Comparison of ENCODE assay signal across 9 cellular contexts in genomic region chr3:64187065-64187959, GRCh38. TPM values are rescaled to one million over a fixed set of nuclear protein-coding genes. Genes with fewer than 3 reads are reported as not detected.
DNase-seq lines count a peak whose midpoint lies in the region; ATAC-seq, FAIRE-seq and TF ChIP-seq lines count a peak whose summit lies in the region.
"Had no signal": no experiment of that assay in that cellular context is flagged by ENCODE, and none has a peak within 500 bp of the region (broad histone marks: within the 10 kb centered on the region; RNA-seq: fewer than 3 reads in every experiment).

No MANE protein-coding gene starts in this region.

- in situ Hi-C loops in HepG2 (cut with HindIII; ENCODE audit: extremely low pct_ligation_motif_present, low pct_unique_long_range_greater_than_20kb), result no loop called here

- ATAC-seq in HepG2 (peak; percentile 50; the same call in 1 of the 3 replicates), GM18519 (IDR thresholded peaks at IDR 0.05; ENCODE audit: low FRiP score, unreplicated experiment) (no peak)

- DNase-seq in NCI-H345 (lab: John Stamatoyannopoulos, UW) (peak; percentile 5), NCI-H345 treated with DMSO at 0.1 percent for 48 hours (lab: John Stamatoyannopoulos, UW; ENCODE audit: unreplicated experiment) (no peak), cardiac fibroblast (ENCODE audit: low read depth in 2 of 2) (peak; percentile 97 to 99), HepG2 (ENCODE audit: low spot score) (peak; percentile 64), tibial artery (peak in 1 of 2 donors; percentile 77), NCI-H524 (lab: John Stamatoyannopoulos, UW) (no peak), middle frontal gyrus (ENCODE audit: extremely low spot score, low spot score) (no peak)

- no peaks in the 10 kb centered on the region for H4K20me1 ChIP-seq in HepG2 (ENCODE audit: insufficient read depth, low read length)

- no peak for TF ChIP-seq RAD21 in HepG2 (CRISPR knock-in tag; IDR thresholded peaks at IDR 0.05)

- H3K79me2 ChIP-seq in HepG2 (ENCODE audit: insufficient read depth, low read length), result no peaks in the 10 kb centered on the region

- TF ChIP-seq CTCF in cardiac fibroblast (IDR thresholded peaks at IDR 0.05; ENCODE audit: low read depth, low read length), result peak; percentile 5
- no peak for TF ChIP-seq CTCF in HepG2 (CRISPR knock-in tag; IDR thresholded peaks at IDR 0.05)
- no peak for TF ChIP-seq CTCF in tibial artery (IDR thresholded peaks at IDR 0.05)

- TF ChIP-seq EP300 in HepG2 (IDR thresholded peaks at IDR 0.05; ENCODE audit: low read depth in 2 of 2, low read length in 2 of 2), result no peak
- no peak for TF ChIP-seq EP300 in HepG2 (CRISPR knock-in tag; IDR thresholded peaks at IDR 0.05; ENCODE audit: borderline replicate concordance)

- CTCF ChIA-PET in HepG2 (lab: Yijun Ruan, JAX; ENCODE audit: low intra/inter-chr PET ratio, low total read pairs), result no interaction called here

- intact Hi-C loops in HepG2 (cut with micrococcal nuclease; ENCODE audit: unreplicated experiment), result no loop called here
- intact Hi-C loops in tibial artery (cut with DNase I; ENCODE audit: low total_unique reads), result loop anchor here (5.0 kb wide), 1 partner anchor 40 kb away; the partner anchor contains the start of gene PRICKLE2

- peaks cover 10% of the 10 kb centered on the region for H3K4me1 ChIP-seq in HepG2 (ENCODE audit: insufficient read depth, low read length)
- peaks cover 5 to 72% (median 53%) of the 10 kb centered on the region in 4 donors for H3K4me1 ChIP-seq in tibial artery

- FAIRE-seq in HepG2 (lab: Jason Lieb, UNC), result no peak

- H3K27ac ChIP-seq in HepG2 (ENCODE audit: extremely low read length, insufficient read depth, low read length), result no peak overlapping the region
- peak overlapping the region; percentile 65 to 70 for H3K27ac ChIP-seq in tibial artery
- H3K27ac ChIP-seq: VCaP had no signal

- no peaks in the 10 kb centered on the region for H3K36me3 ChIP-seq in HepG2 (replicated peaks in 1 of 2; ENCODE audit: control insufficient read depth in 1 of 2, insufficient read depth in 2 of 2, low read length in 2 of 2)
- no peaks in the 10 kb centered on the region for H3K36me3 ChIP-seq in tibial artery

- H3K9ac ChIP-seq in HepG2 (ENCODE audit: insufficient read depth, low read depth, low read length), result no peak overlapping the region

- WGBS in HepG2 (ENCODE audit: low lambda C conversion rate), result 8% methylated on average over 9 of the region's 9 CpGs

- H3K9me3 ChIP-seq in HepG2 (ENCODE audit: low read length), result no peaks in the 10 kb centered on the region
- no peaks in the 10 kb centered on the region for H3K9me3 ChIP-seq in tibial artery

- no peak overlapping the region for H2AFZ ChIP-seq in HepG2 (ENCODE audit: low read length)

- no TSS peak for BruUV-seq in HepG2 (replicated peaks; lab: Mats Ljungman, UMichigan)

- no peak for TF ChIP-seq POLR2A in HepG2 (IDR thresholded peaks at IDR 0.05; ENCODE audit: insufficient read depth in 1 of 2, low read depth in 2 of 2, low read length in 2 of 2)

- no peaks in the 10 kb centered on the region for H3K27me3 ChIP-seq in HepG2 (ENCODE audit: control insufficient read depth in 1 of 2, insufficient read depth in 2 of 2, low read length in 2 of 2)
- H3K27me3 ChIP-seq in tibial artery, result no peaks in the 10 kb centered on the region

- peak overlapping the region; percentile 24; the same call in 1 of the 2 replicates for H3K4me2 ChIP-seq in HepG2 (ENCODE audit: low read depth, low read length)

- H3K4me3 ChIP-seq in cardiac fibroblast (replicated peaks in 1 of 2; ENCODE audit: low read depth in 2 of 2, low read length in 2 of 2) (peak overlapping the region in 1 of 2 donors; percentile 11), HepG2 (replicated peaks in 1 of 3; ENCODE audit: insufficient read depth in 1 of 3, low read depth in 2 of 3, low read length in 3 of 3) (no peak overlapping the region), tibial artery (no peak overlapping the region)

- POLR2A ChIA-PET in HepG2 (lab: Yijun Ruan, JAX), result no interaction called here

TF ChIP-seq in HepG2, 621 proteins besides CTCF, POLR2A, EP300 and RAD21 (continues in another document):
- TF ChIP-seq TBP (CRISPR knock-in tag; IDR thresholded peaks at IDR 0.05), result no peak
- TF ChIP-seq ATF2 (CRISPR knock-in tag; IDR thresholded peaks at IDR 0.05), result 0 out of 2 replicates have a peak, but pooled peaks have one; percentile 29
- no peak for TF ChIP-seq ZC3H4 (CRISPR knock-in tag; IDR thresholded peaks at IDR 0.05; ENCODE audit: borderline replicate concordance)
- TF ChIP-seq SAP130 (CRISPR knock-in tag; IDR thresholded peaks at IDR 0.05; ENCODE audit: low read depth), result 0 out of 2 replicates have a peak, but pooled peaks have one; percentile 15
- TF ChIP-seq FOSL2 (CRISPR knock-in tag; IDR thresholded peaks at IDR 0.05), result peak; percentile 48; the same call in 1 of the 2 replicates
- no peak for TF ChIP-seq BRF2 (CRISPR knock-in tag; IDR thresholded peaks at IDR 0.05)
- TF ChIP-seq ZMYM2 (CRISPR knock-in tag; IDR thresholded peaks at IDR 0.05), result no peak
- TF ChIP-seq ZNF580 (CRISPR knock-in tag; IDR thresholded peaks at IDR 0.05; ENCODE audit: borderline replicate concordance, low read depth), result no peak
- TF ChIP-seq ZNF792 (CRISPR knock-in tag; IDR thresholded peaks at IDR 0.05), result no peak
- TF ChIP-seq JUN (CRISPR knock-in tag; IDR thresholded peaks at IDR 0.05), result 0 out of 2 replicates have a peak, but pooled peaks have one; percentile 24
- no peak for TF ChIP-seq ZNF816 (CRISPR knock-in tag; IDR thresholded peaks at IDR 0.05; ENCODE audit: borderline replicate concordance)

RNA-seq across cellular contexts. Expression of gene PRICKLE2, which starts 38.0 kb away (rescaled TPM):
- total RNA-seq in HepG2 (2016; rRNA removed; fragmentation: Illumina TruSeq; extraction: Trizol), result 0.04 and 0.07 TPM in 2 replicates
- not detected in 2 replicates for total RNA-seq in HepG2 (2016; cell fraction: cytosol; rRNA removed; fragmentation: Illumina TruSeq; extraction: Trizol; ENCODE audit: low read depth)
- 0.02 and 0.04 TPM in 2 replicates for total RNA-seq in HepG2 (2016; cell fraction: insoluble cytoplasmic fraction; rRNA removed; fragmentation: Illumina TruSeq; extraction: Trizol)
- 0.06 TPM in 1 of 2 replicates, not detected in the other for total RNA-seq in HepG2 (2016; cell fraction: membrane; rRNA removed; fragmentation: Illumina TruSeq; extraction: Trizol)
- total RNA-seq in HepG2 (2016; cell fraction: nucleus; rRNA removed; fragmentation: Illumina TruSeq; extraction: Trizol), result 0.22 and 0.87 TPM in 2 replicates
- polyA plus RNA-seq in HepG2 (2011; rRNA removed), result 0.01 TPM in 2 replicates
- polyA plus RNA-seq in HepG2 (2011; cell fraction: cytosol; rRNA removed), result 0.01 and 0.03 TPM in 2 replicates
- polyA plus RNA-seq in HepG2 (2011; cell fraction: nucleus; rRNA removed), result 0.02 and 0.16 TPM in 2 replicates
- polyA plus RNA-seq in HepG2 (2012), result 0.07 TPM in 1 of 2 replicates, not detected in the other
- polyA plus RNA-seq in HepG2 (2016; cell fraction: cytosol; fragmentation: Illumina TruSeq; extraction: Trizol; ENCODE audit: low read depth), result not detected in 2 replicates
- polyA plus RNA-seq in HepG2 (2016; cell fraction: insoluble cytoplasmic fraction; fragmentation: Illumina TruSeq; extraction: Trizol; ENCODE audit: low read depth), result not detected in 2 replicates
- polyA plus RNA-seq in HepG2 (2016; cell fraction: membrane; fragmentation: Illumina TruSeq; extraction: Trizol; ENCODE audit: low read depth), result not detected in 2 replicates
- 0.12 TPM in 1 of 2 replicates, not detected in the other for polyA plus RNA-seq in HepG2 (2016; cell fraction: nucleus; fragmentation: Illumina TruSeq; extraction: Trizol; ENCODE audit: insufficient read depth, low read depth)
- 0.09 and 0.20 TPM in 2 replicates for polyA minus RNA-seq in HepG2 (2011; rRNA and poly(A)+ RNA removed; ENCODE audit: low replicate concordance)
- not detected in 2 replicates for polyA minus RNA-seq in HepG2 (2011; cell fraction: cytosol; rRNA and poly(A)+ RNA removed)
- under 0.01 TPM in 1 of 2 replicates, not detected in the other for polyA minus RNA-seq in HepG2 (2011; cell fraction: nucleus; rRNA and poly(A)+ RNA removed)

Comparison
In these comparisons a context has a peak if more than half of its experiments do, and no peak if none do; other contexts are left out.
1. DNase-seq: peak in NCI-H345 (single experiment), cardiac fibroblast (2 of 2) and HepG2 (single experiment); none in NCI-H345 treated with DMSO at 0.1 percent for 48 hours (single experiment), NCI-H524 (0 of 2) and middle frontal gyrus (single experiment).